In genomic region chr10:110426294-110427153, GRCh38 we compare ENCODE assay signal across 8 cellular contexts.
DNase-seq lines count a peak whose midpoint lies in the region; ATAC-seq and TF ChIP-seq lines count a peak whose summit lies in the region.

No MANE protein-coding gene starts in this region.

- peak overlapping the region; percentile 69 for H3K27ac Mint-ChIP-seq in dendritic cell treated with granulocyte-macrophage colony-stimulating factor and Interleukin-4, amounts not matched to agents 40 ng/mL and 50 ng/mL, for 4 days
- H3K27ac Mint-ChIP-seq in osteocyte (ENCODE audit: unreplicated experiment), result peak overlapping the region; percentile 96

- no peak overlapping the region for H3K4me3 Mint-ChIP-seq in dendritic cell treated with granulocyte-macrophage colony-stimulating factor and Interleukin-4, amounts not matched to agents 40 ng/mL and 50 ng/mL, for 4 days
- H3K4me3 Mint-ChIP-seq in osteocyte (ENCODE audit: unreplicated experiment), result peak overlapping the region; percentile 11

- DNase-seq in GM03348 (ENCODE audit: low spot score) (peak; percentile 71), NCI-H69 (lab: John Stamatoyannopoulos, UW) (peak; percentile 65), osteocyte (ENCODE audit: extremely low spot score, unreplicated experiment) (peak; percentile 92)
- DNase-seq in stimulated activated naive CD4-positive, alpha-beta T cell treated with Interleukin-2 at 50 U/mL for 16 hours (lab: John Stamatoyannopoulos, UW), result no peak

- peaks cover 8% of the 10 kb centered on the region for H3K27me3 Mint-ChIP-seq in dendritic cell treated with granulocyte-macrophage colony-stimulating factor and Interleukin-4, amounts not matched to agents 40 ng/mL and 50 ng/mL, for 4 days
- H3K27me3 Mint-ChIP-seq in osteocyte (ENCODE audit: unreplicated experiment), result no peaks in the 10 kb centered on the region

- H3K4me1 Mint-ChIP-seq in dendritic cell treated with granulocyte-macrophage colony-stimulating factor and Interleukin-4, amounts not matched to agents 40 ng/mL and 50 ng/mL, for 4 days (ENCODE audit: low read depth), result peaks cover 80% of the 10 kb centered on the region
- peaks cover 51% of the 10 kb centered on the region for H3K4me1 Mint-ChIP-seq in osteocyte (ENCODE audit: unreplicated experiment)

- no peaks in the 10 kb centered on the region for H3K36me3 Mint-ChIP-seq in dendritic cell treated with granulocyte-macrophage colony-stimulating factor and Interleukin-4, amounts not matched to agents 40 ng/mL and 50 ng/mL, for 4 days (ENCODE audit: low read depth)
- H3K36me3 Mint-ChIP-seq in osteocyte (ENCODE audit: unreplicated experiment), result no peaks in the 10 kb centered on the region

- ATAC-seq in GM21529 (IDR thresholded peaks at IDR 0.05; ENCODE audit: unreplicated experiment), result no peak
- ATAC-seq in HG02852 (IDR thresholded peaks at IDR 0.05; ENCODE audit: unreplicated experiment), result no peak
- no peak for ATAC-seq in GM19395 (IDR thresholded peaks at IDR 0.05; ENCODE audit: unreplicated experiment)

- no peaks in the 10 kb centered on the region for H3K9me3 Mint-ChIP-seq in dendritic cell treated with granulocyte-macrophage colony-stimulating factor and Interleukin-4, amounts not matched to agents 40 ng/mL and 50 ng/mL, for 4 days
- H3K9me3 Mint-ChIP-seq in osteocyte (ENCODE audit: unreplicated experiment), result no peaks in the 10 kb centered on the region

- TF ChIP-seq CTCF in osteocyte (IDR thresholded peaks at IDR 0.05), result no peak

- intact Hi-C loops in dendritic cell treated with granulocyte-macrophage colony-stimulating factor and Interleukin-4, amounts not matched to agents 40 ng/mL and 50 ng/mL, for 4 days (cut with micrococcal nuclease), result loop anchor here (10.0 kb wide), 1 partner anchor 108 kb away; no protein-coding TSS in a partner anchor
